Comparison of ENCODE assay signal across 8 cellular contexts in genomic region chr19:43667524-43668405, GRCh38. TPM values are rescaled to one million over a fixed set of nuclear protein-coding genes. Genes with fewer than 3 reads are reported as not detected.
DNase-seq lines count a peak whose midpoint lies in the region; ATAC-seq and TF ChIP-seq lines count a peak whose summit lies in the region.

No MANE protein-coding gene starts in this region.

- ATAC-seq in HG02763 (IDR thresholded peaks at IDR 0.05; ENCODE audit: unreplicated experiment): no peak
- no peak for ATAC-seq in GM18505 (IDR thresholded peaks at IDR 0.05; ENCODE audit: unreplicated experiment)
- no peak for ATAC-seq in HG03039 (IDR thresholded peaks at IDR 0.05; ENCODE audit: unreplicated experiment)

- CTCF ChIA-PET in activated CD4-positive, alpha-beta T cell treated with anti-CD3 and anti-CD28 coated beads, Interleukin-2, amount 10 ng/mL, durations not matched to agents 7 days and 5 days (lab: Charles Lee): interaction anchor here (0.6 to 1.6 kb wide), 19 partner anchors 9 to 404 kb away, joined by 3 to 21 read pairs (median 3); partner anchors contain the start of gene KCNN4
- CTCF ChIA-PET in activated CD4-positive, alpha-beta memory T cell treated with anti-CD3 and anti-CD28 coated beads for 36 hours (lab: Charles Lee): interaction anchor here (0.6 to 3.1 kb wide), 40 partner anchors 10 to 1222 kb away, joined by 3 to 13 read pairs (median 4); partner anchors contain the start of genes IRGQ, KCNN4, ZNF283 and ZNF45

- H3K4me1 Mint-ChIP-seq in activated CD4-positive, alpha-beta T cell treated with anti-CD3 and anti-CD28 coated beads, Interleukin-2, amount 10 ng/mL, durations not matched to agents 7 days and 5 days: peaks cover 57% of the 10 kb centered on the region
- H3K4me1 Mint-ChIP-seq in activated CD4-positive, alpha-beta memory T cell treated with anti-CD3 and anti-CD28 coated beads for 36 hours (ENCODE audit: low read depth): peaks cover 45% of the 10 kb centered on the region
- no peaks in the 10 kb centered on the region for H3K4me1 Mint-ChIP-seq in glutamatergic neuron (ENCODE audit: low read depth, unreplicated experiment)

- TF ChIP-seq POLR2A in prostate gland (IDR thresholded peaks at IDR 0.05) (no peak), GM18505 (IDR thresholded peaks at IDR 0.05; ENCODE audit: borderline replicate concordance, extremely low read depth, insufficient read depth, insufficient read length) (no peak)

- DNase-seq in activated CD4-positive, alpha-beta T cell treated with anti-CD3 and anti-CD28 coated beads, Interleukin-2, amount 10 ng/mL, durations not matched to agents 7 days and 5 days: no peak
- no peak for DNase-seq in activated CD4-positive, alpha-beta T cell treated with anti-CD3 and anti-CD28 coated beads for 48 hours
- no peak for DNase-seq in activated CD4-positive, alpha-beta memory T cell treated with anti-CD3 and anti-CD28 coated beads for 36 hours
- DNase-seq in glutamatergic neuron (peak; percentile 15), prostate gland (ENCODE audit: low spot score) (no peak)

- peak overlapping the region; percentile 87 for H3K27ac Mint-ChIP-seq in activated CD4-positive, alpha-beta T cell treated with anti-CD3 and anti-CD28 coated beads, Interleukin-2, amount 10 ng/mL, durations not matched to agents 7 days and 5 days
- peak overlapping the region; percentile 63 for H3K27ac Mint-ChIP-seq in activated CD4-positive, alpha-beta memory T cell treated with anti-CD3 and anti-CD28 coated beads for 36 hours
- H3K27ac Mint-ChIP-seq in glutamatergic neuron (ENCODE audit: unreplicated experiment): no peak overlapping the region

- peak overlapping the region; percentile 87 to 92 for H3K27ac ChIP-seq in prostate gland

- H3K4me1 ChIP-seq in prostate gland (replicated peaks): peaks cover 5% of the 10 kb centered on the region

- TF ChIP-seq CTCF in glutamatergic neuron (IDR thresholded peaks at IDR 0.05; ENCODE audit: partially characterized antibody, unreplicated experiment): no peak
- no peak for TF ChIP-seq CTCF in prostate gland (IDR thresholded peaks at IDR 0.05)

- POLR2A ChIA-PET in activated CD4-positive, alpha-beta T cell treated with anti-CD3 and anti-CD28 coated beads, Interleukin-2, amount 10 ng/mL, durations not matched to agents 7 days and 5 days (lab: Charles Lee): interaction anchor here (1.0 to 1.5 kb wide), 3 partner anchors 87 to 112 kb away, joined by 3 to 6 read pairs (median 4); partner anchors contain the start of gene SMG9
- POLR2A ChIA-PET in activated CD4-positive, alpha-beta memory T cell treated with anti-CD3 and anti-CD28 coated beads for 36 hours (lab: Charles Lee): interaction anchor here (0.6 to 1.8 kb wide), 9 partner anchors 33 to 113 kb away, joined by 3 to 11 read pairs (median 4); partner anchors contain the start of genes IRGQ, KCNN4, SMG9 and ZNF428

- H3K36me3 Mint-ChIP-seq in activated CD4-positive, alpha-beta T cell treated with anti-CD3 and anti-CD28 coated beads, Interleukin-2, amount 10 ng/mL, durations not matched to agents 7 days and 5 days (ENCODE audit: low read depth): peaks cover 26% of the 10 kb centered on the region
- H3K36me3 Mint-ChIP-seq in activated CD4-positive, alpha-beta memory T cell treated with anti-CD3 and anti-CD28 coated beads for 36 hours: peaks cover 17% of the 10 kb centered on the region
- peaks cover 6% of the 10 kb centered on the region for H3K36me3 Mint-ChIP-seq in glutamatergic neuron (ENCODE audit: unreplicated experiment)

- no peaks in the 10 kb centered on the region for H3K36me3 ChIP-seq in prostate gland

- H3K27me3 Mint-ChIP-seq in activated CD4-positive, alpha-beta T cell treated with anti-CD3 and anti-CD28 coated beads, Interleukin-2, amount 10 ng/mL, durations not matched to agents 7 days and 5 days: peaks cover 7% of the 10 kb centered on the region
- H3K27me3 Mint-ChIP-seq in activated CD4-positive, alpha-beta memory T cell treated with anti-CD3 and anti-CD28 coated beads for 36 hours: no peaks in the 10 kb centered on the region
- peaks cover 19% of the 10 kb centered on the region for H3K27me3 Mint-ChIP-seq in glutamatergic neuron (ENCODE audit: unreplicated experiment)

- WGBS in prostate gland: 28% methylated on average over 48 of the region's 48 CpGs

- no peaks in the 10 kb centered on the region for H3K9me3 ChIP-seq in prostate gland

- peak overlapping the region; percentile 79 for H3K4me3 Mint-ChIP-seq in activated CD4-positive, alpha-beta T cell treated with anti-CD3 and anti-CD28 coated beads, Interleukin-2, amount 10 ng/mL, durations not matched to agents 7 days and 5 days
- H3K4me3 Mint-ChIP-seq in activated CD4-positive, alpha-beta memory T cell treated with anti-CD3 and anti-CD28 coated beads for 36 hours: peak overlapping the region; percentile 81
- H3K4me3 Mint-ChIP-seq in glutamatergic neuron (ENCODE audit: unreplicated experiment): peak overlapping the region; percentile 78

- H3K9me3 Mint-ChIP-seq in activated CD4-positive, alpha-beta T cell treated with anti-CD3 and anti-CD28 coated beads, Interleukin-2, amount 10 ng/mL, durations not matched to agents 7 days and 5 days: no peaks in the 10 kb centered on the region
- H3K9me3 Mint-ChIP-seq in activated CD4-positive, alpha-beta memory T cell treated with anti-CD3 and anti-CD28 coated beads for 36 hours: no peaks in the 10 kb centered on the region
- peaks cover 2% of the 10 kb centered on the region for H3K9me3 Mint-ChIP-seq in glutamatergic neuron (ENCODE audit: unreplicated experiment)

- peak overlapping the region; percentile 43 to 47 for H3K4me3 ChIP-seq in prostate gland

- no peaks in the 10 kb centered on the region for H3K27me3 ChIP-seq in prostate gland (replicated peaks; ENCODE audit: insufficient read depth)

- intact Hi-C loops in activated CD4-positive, alpha-beta memory T cell treated with anti-CD3 and anti-CD28 coated beads for 36 hours (cut with micrococcal nuclease): loop anchor here (1.0 to 5.0 kb wide), 11 partner anchors 34 to 204 kb away; partner anchors contain the start of genes IRGQ, SMG9, ZNF428 and ZNF575
- intact Hi-C loops in prostate gland (cut with DNase I): no loop called here

RNA-seq across cellular contexts. Expression of gene PLAUR, which starts 2.2 kb away (rescaled TPM):
- 10 to 100 TPM; 10.3 TPM for total RNA-seq in activated CD4-positive, alpha-beta T cell treated with anti-CD3 and anti-CD28 coated beads, Interleukin-2, amount 10 ng/mL, durations not matched to agents 7 days and 5 days
- total RNA-seq in activated CD4-positive, alpha-beta memory T cell treated with anti-CD3 and anti-CD28 coated beads for 36 hours: 10 to 100 TPM; 14.4 to 15.1 TPM
- 2.9 TPM for total RNA-seq in glutamatergic neuron (ENCODE audit: unreplicated experiment)
- total RNA-seq in prostate gland: 10 to 100 TPM in 1 of 2 donors, 1 to 10 TPM in 1; 6.9 to 40.9 TPM

RNA-seq across cellular contexts. Expression of gene CADM4, which starts 28.1 kb away (rescaled TPM):
- total RNA-seq in activated CD4-positive, alpha-beta T cell treated with anti-CD3 and anti-CD28 coated beads, Interleukin-2, amount 10 ng/mL, durations not matched to agents 7 days and 5 days: under 1 TPM; 0.12 to 0.20 TPM
- under 1 TPM; 0.39 to 0.57 TPM for total RNA-seq in activated CD4-positive, alpha-beta memory T cell treated with anti-CD3 and anti-CD28 coated beads for 36 hours
- 52.4 TPM for total RNA-seq in glutamatergic neuron (ENCODE audit: unreplicated experiment)
- total RNA-seq in prostate gland: 10 to 100 TPM; 21.1 to 49.4 TPM

RNA-seq across cellular contexts. Expression of gene IRGC, which starts 48.1 kb away (rescaled TPM):
- not detected for total RNA-seq in activated CD4-positive, alpha-beta T cell treated with anti-CD3 and anti-CD28 coated beads, Interleukin-2, amount 10 ng/mL, durations not matched to agents 7 days and 5 days
- not detected for total RNA-seq in activated CD4-positive, alpha-beta memory T cell treated with anti-CD3 and anti-CD28 coated beads for 36 hours
- total RNA-seq in glutamatergic neuron (ENCODE audit: unreplicated experiment) (not detected), prostate gland (10 to 100 TPM in 1 of 2 donors, not detected in 1; 15.7 TPM)

RNA-seq across cellular contexts. Expression of gene ZNF428, which starts 48.3 kb away (rescaled TPM):
- total RNA-seq in activated CD4-positive, alpha-beta T cell treated with anti-CD3 and anti-CD28 coated beads, Interleukin-2, amount 10 ng/mL, durations not matched to agents 7 days and 5 days: 10 to 100 TPM; 24.5 to 30.5 TPM
- total RNA-seq in activated CD4-positive, alpha-beta memory T cell treated with anti-CD3 and anti-CD28 coated beads for 36 hours: 10 to 100 TPM; 11.7 to 12.5 TPM
- total RNA-seq in glutamatergic neuron (ENCODE audit: unreplicated experiment): 139 TPM
- 100 to 1,000 TPM in 1 of 2 donors, 10 to 100 TPM in 1; 51.7 to 108 TPM for total RNA-seq in prostate gland

RNA-seq across cellular contexts. Expression of gene SRRM5, which starts 55.9 kb away (rescaled TPM):
- total RNA-seq in activated CD4-positive, alpha-beta T cell treated with anti-CD3 and anti-CD28 coated beads, Interleukin-2, amount 10 ng/mL, durations not matched to agents 7 days and 5 days: under 1 TPM; 0.50 to 0.79 TPM
- total RNA-seq in activated CD4-positive, alpha-beta memory T cell treated with anti-CD3 and anti-CD28 coated beads for 36 hours: under 1 TPM; 0.39 to 0.59 TPM
- 0.51 TPM for total RNA-seq in glutamatergic neuron (ENCODE audit: unreplicated experiment)
- under 1 TPM; 0.28 to 0.59 TPM for total RNA-seq in prostate gland

Comparison
In these comparisons a context has a peak if more than half of its experiments do, and no peak if none do; other contexts are left out.
1. RNA of gene CADM4, which starts 28.1 kb away (total RNA-seq): 52.4 TPM in glutamatergic neuron (single experiment) and 21.1 to 49.4 TPM in prostate gland; 0.39 to 0.57 TPM in activated CD4-positive, alpha-beta memory T cell treated with anti-CD3 and anti-CD28 coated beads for 36 hours and 0.12 to 0.20 TPM in activated CD4-positive, alpha-beta T cell treated with anti-CD3 and anti-CD28 coated beads, Interleukin-2, amount 10 ng/mL, durations not matched to agents 7 days and 5 days; every median in the first group is over 10 times any median in the second.
2. Peak in every context shown above with its lines, with median percentiles within 50 percentile points of each other: H3K4me3 Mint-ChIP-seq.